In genomic region chr17:29710891-29711418, GRCh38 we compare ENCODE assay signal across 11 cellular contexts.
DNase-seq lines count a peak whose midpoint lies in the region; ATAC-seq and TF ChIP-seq lines count a peak whose summit lies in the region.
"Had no signal": no experiment of that assay in that cellular context is flagged by ENCODE, and none has a peak within 500 bp of the region (broad histone marks: within the 10 kb centered on the region; RNA-seq: fewer than 3 reads in every experiment).

No MANE protein-coding gene starts in this region.

- H3K4me1 ChIP-seq in A673 (ENCODE audit: insufficient read depth, low read length, poor library complexity, severe bottlenecking) = peaks cover 45% of the 10 kb centered on the region
- peaks cover 9 to 96% of the 10 kb centered on the region in 2 donors for H3K4me1 ChIP-seq in left lung

- ATAC-seq in left lung = peak; percentile 22
- ATAC-seq in activated T-helper 17 cell treated with anti-CD3 and anti-CD28 coated beads, Interleukin-2, amount 50 U/mL, for 72 hours (replicated peaks) = no peak
- ATAC-seq: stimulated activated naive CD8-positive, alpha-beta T cell treated with anti-CD3 and anti-CD28 coated beads, Interleukin-15, amount 100 ng/mL, for 72 hours had no signal

- H3K36me3 ChIP-seq in A673 (ENCODE audit: insufficient read depth, low read length, poor library complexity, severe bottlenecking) (no peaks in the 10 kb centered on the region), left lung (no peaks in the 10 kb centered on the region)

- intact Hi-C loops in A673 (cut with micrococcal nuclease; ENCODE audit: unreplicated experiment) (no loop called here), left lung (cut with DNase I) (no loop called here)

- peak; percentile 68 for DNase-seq in A673 (ENCODE audit: low spot score)
- DNase-seq in HL-60 (ENCODE audit: low read depth in 1 of 2, low spot score in 1 of 2) = no peak
- peak; percentile 92 for DNase-seq in amniotic epithelial cell (ENCODE audit: low read depth)
- DNase-seq in left lung = no peak
- DNase-seq in NCI-H1417 treated with DMSO at 0.1 percent for 48 hours (lab: John Stamatoyannopoulos, UW) = no peak
- DNase-seq in AML-193 (lab: John Stamatoyannopoulos, UW) = no peak
- no peak for DNase-seq in RKO (ENCODE audit: low spot score)
- DNase-seq: cortex of kidney; DMS79 treated with DMSO at 0.1 percent for 48 hours; stimulated activated naive CD8-positive, alpha-beta T cell treated with anti-CD3 and anti-CD28 coated beads, Interleukin-15, amount 100 ng/mL, for 72 hours had no signal

- H3K9me3 ChIP-seq in A673 (ENCODE audit: low read depth, low read length, poor library complexity, severe bottlenecking) = no peaks in the 10 kb centered on the region
- no peaks in the 10 kb centered on the region for H3K9me3 ChIP-seq in left lung

- POLR2A ChIA-PET in A673 (lab: Charles Lee; ENCODE audit: low non-redundant PET) = no interaction called here

- H3K4me3 ChIP-seq in A673 (ENCODE audit: low read depth, low read length, poor library complexity, severe bottlenecking) (no peak overlapping the region), HL-60 (replicated peaks; ENCODE audit: insufficient read depth, low read length) (0 out of 2 replicates have a peak overlapping the region, but pooled peaks have one; percentile 8), left lung (no peak overlapping the region)

- peak overlapping the region; percentile 21 for H3K27ac ChIP-seq in A673 (ENCODE audit: low read depth, low read length, poor library complexity, severe bottlenecking)
- H3K27ac ChIP-seq in HL-60 (replicated peaks) = peak overlapping the region; percentile 64
- H3K27ac ChIP-seq in left lung = peak overlapping the region; percentile 9 to 96

- CTCF ChIA-PET in A673 (lab: Charles Lee) = interaction anchor here (0.9 kb wide), 1 partner anchor 68 kb away, joined by 3 read pairs; no protein-coding TSS in a partner anchor

- H3K27me3 ChIP-seq in A673 (replicated peaks; ENCODE audit: insufficient read depth, low read depth, low read length, poor library complexity) (no peaks in the 10 kb centered on the region), HL-60 (ENCODE audit: insufficient read depth, poor library complexity, severe bottlenecking) (no peaks in the 10 kb centered on the region), left lung (no peaks in the 10 kb centered on the region)

- TF ChIP-seq CTCF in A673 (conservative IDR thresholded peaks at IDR 0.05; ENCODE audit: low read depth, low read length) (no peak), HL-60 (IDR thresholded peaks at IDR 0.05; ENCODE audit: insufficient read depth, low read length) (no peak), left lung (IDR thresholded peaks at IDR 0.05) (no peak)

- BruUV-seq in A673 (replicated peaks; lab: Mats Ljungman, UMichigan) = no TSS peak

- H3K27me3 Mint-ChIP-seq in activated T-helper 17 cell treated with anti-CD3 and anti-CD28 coated beads, Interleukin-2, amount 50 U/mL, for 72 hours = no peaks in the 10 kb centered on the region
- H3K27me3 Mint-ChIP-seq: stimulated activated naive CD8-positive, alpha-beta T cell treated with anti-CD3 and anti-CD28 coated beads, Interleukin-15, amount 100 ng/mL, for 72 hours had no signal

- peaks cover 17% of the 10 kb centered on the region for H3K4me1 Mint-ChIP-seq in activated T-helper 17 cell treated with anti-CD3 and anti-CD28 coated beads, Interleukin-2, amount 50 U/mL, for 72 hours

- no peak overlapping the region for H3K27ac Mint-ChIP-seq in activated T-helper 17 cell treated with anti-CD3 and anti-CD28 coated beads, Interleukin-2, amount 50 U/mL, for 72 hours

- H3K4me3 Mint-ChIP-seq in activated T-helper 17 cell treated with anti-CD3 and anti-CD28 coated beads, Interleukin-2, amount 50 U/mL, for 72 hours = no peak overlapping the region
- H3K4me3 Mint-ChIP-seq: stimulated activated naive CD8-positive, alpha-beta T cell treated with anti-CD3 and anti-CD28 coated beads, Interleukin-15, amount 100 ng/mL, for 72 hours had no signal

- H3K9me3 Mint-ChIP-seq in activated T-helper 17 cell treated with anti-CD3 and anti-CD28 coated beads, Interleukin-2, amount 50 U/mL, for 72 hours = no peaks in the 10 kb centered on the region
- H3K9me3 Mint-ChIP-seq: stimulated activated naive CD8-positive, alpha-beta T cell treated with anti-CD3 and anti-CD28 coated beads, Interleukin-15, amount 100 ng/mL, for 72 hours had no signal

- no peaks in the 10 kb centered on the region for H3K36me3 Mint-ChIP-seq in activated T-helper 17 cell treated with anti-CD3 and anti-CD28 coated beads, Interleukin-2, amount 50 U/mL, for 72 hours (ENCODE audit: low read depth)

Comparison
In these comparisons a context has a peak if more than half of its experiments do, and no peak if none do; other contexts are left out.
1. DNase-seq: peak in A673 (single experiment) and amniotic epithelial cell (single experiment); none in HL-60 (0 of 2), left lung (0 of 2), NCI-H1417 treated with DMSO at 0.1 percent for 48 hours (single experiment), AML-193 (0 of 2) and RKO (single experiment).
2. Peak in every context shown above with its lines, with median percentiles within 50 percentile points of each other: H3K27ac ChIP-seq.